ENCODE assay signal across 1 cellular context in the genomic region with DNA sequence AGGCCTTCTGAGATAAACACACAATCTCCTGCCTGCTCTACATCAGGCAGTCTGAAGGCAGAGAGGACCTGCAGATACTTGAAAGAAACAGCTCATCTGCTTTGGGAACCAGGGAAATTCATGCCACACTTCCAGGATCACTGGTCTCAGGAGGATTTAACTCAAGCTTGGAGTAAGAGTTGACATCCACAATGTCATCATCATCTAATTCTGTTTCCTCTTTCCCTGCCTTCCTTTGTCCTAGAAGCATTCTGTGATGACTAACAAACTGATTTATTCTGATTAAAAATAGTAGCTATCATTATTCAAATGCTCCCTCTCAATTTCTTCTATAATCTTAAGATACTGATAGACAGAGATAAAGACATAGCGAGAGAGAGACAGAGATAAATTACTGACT.
TF ChIP-seq lines count a peak whose summit lies in the region.

No MANE protein-coding gene starts in this region.

TF ChIP-seq in H1, 55 proteins besides CTCF, POLR2A, EP300 and RAD21:
- TF ChIP-seq JUND (IDR thresholded peaks at IDR 0.05; ENCODE audit: low read length): no peak
- TF ChIP-seq E2F6 (IDR thresholded peaks at IDR 0.05): no peak
- no peak for TF ChIP-seq SRF (IDR thresholded peaks at IDR 0.05; ENCODE audit: low read depth, low read length)
- TF ChIP-seq POLR2AphosphoS5 (IDR thresholded peaks at IDR 0.05; ENCODE audit: low read depth, low read length): no peak
- TF ChIP-seq BCL11A (IDR thresholded peaks at IDR 0.05; ENCODE audit: low read depth in 2 of 2, low read length in 2 of 2): no peak
- no peak for TF ChIP-seq GTF2F1 (IDR thresholded peaks at IDR 0.05; ENCODE audit: borderline replicate concordance, low read depth, low read length)
- no peak for TF ChIP-seq BACH1 (IDR thresholded peaks at IDR 0.05; ENCODE audit: low read length)
- TF ChIP-seq KDM1A (IDR thresholded peaks at IDR 0.05; ENCODE audit: borderline replicate concordance, low read length): no peak
- no peak for TF ChIP-seq TCF12 (IDR thresholded peaks at IDR 0.05; ENCODE audit: low read depth, low read length)
- TF ChIP-seq, protein P1, sequence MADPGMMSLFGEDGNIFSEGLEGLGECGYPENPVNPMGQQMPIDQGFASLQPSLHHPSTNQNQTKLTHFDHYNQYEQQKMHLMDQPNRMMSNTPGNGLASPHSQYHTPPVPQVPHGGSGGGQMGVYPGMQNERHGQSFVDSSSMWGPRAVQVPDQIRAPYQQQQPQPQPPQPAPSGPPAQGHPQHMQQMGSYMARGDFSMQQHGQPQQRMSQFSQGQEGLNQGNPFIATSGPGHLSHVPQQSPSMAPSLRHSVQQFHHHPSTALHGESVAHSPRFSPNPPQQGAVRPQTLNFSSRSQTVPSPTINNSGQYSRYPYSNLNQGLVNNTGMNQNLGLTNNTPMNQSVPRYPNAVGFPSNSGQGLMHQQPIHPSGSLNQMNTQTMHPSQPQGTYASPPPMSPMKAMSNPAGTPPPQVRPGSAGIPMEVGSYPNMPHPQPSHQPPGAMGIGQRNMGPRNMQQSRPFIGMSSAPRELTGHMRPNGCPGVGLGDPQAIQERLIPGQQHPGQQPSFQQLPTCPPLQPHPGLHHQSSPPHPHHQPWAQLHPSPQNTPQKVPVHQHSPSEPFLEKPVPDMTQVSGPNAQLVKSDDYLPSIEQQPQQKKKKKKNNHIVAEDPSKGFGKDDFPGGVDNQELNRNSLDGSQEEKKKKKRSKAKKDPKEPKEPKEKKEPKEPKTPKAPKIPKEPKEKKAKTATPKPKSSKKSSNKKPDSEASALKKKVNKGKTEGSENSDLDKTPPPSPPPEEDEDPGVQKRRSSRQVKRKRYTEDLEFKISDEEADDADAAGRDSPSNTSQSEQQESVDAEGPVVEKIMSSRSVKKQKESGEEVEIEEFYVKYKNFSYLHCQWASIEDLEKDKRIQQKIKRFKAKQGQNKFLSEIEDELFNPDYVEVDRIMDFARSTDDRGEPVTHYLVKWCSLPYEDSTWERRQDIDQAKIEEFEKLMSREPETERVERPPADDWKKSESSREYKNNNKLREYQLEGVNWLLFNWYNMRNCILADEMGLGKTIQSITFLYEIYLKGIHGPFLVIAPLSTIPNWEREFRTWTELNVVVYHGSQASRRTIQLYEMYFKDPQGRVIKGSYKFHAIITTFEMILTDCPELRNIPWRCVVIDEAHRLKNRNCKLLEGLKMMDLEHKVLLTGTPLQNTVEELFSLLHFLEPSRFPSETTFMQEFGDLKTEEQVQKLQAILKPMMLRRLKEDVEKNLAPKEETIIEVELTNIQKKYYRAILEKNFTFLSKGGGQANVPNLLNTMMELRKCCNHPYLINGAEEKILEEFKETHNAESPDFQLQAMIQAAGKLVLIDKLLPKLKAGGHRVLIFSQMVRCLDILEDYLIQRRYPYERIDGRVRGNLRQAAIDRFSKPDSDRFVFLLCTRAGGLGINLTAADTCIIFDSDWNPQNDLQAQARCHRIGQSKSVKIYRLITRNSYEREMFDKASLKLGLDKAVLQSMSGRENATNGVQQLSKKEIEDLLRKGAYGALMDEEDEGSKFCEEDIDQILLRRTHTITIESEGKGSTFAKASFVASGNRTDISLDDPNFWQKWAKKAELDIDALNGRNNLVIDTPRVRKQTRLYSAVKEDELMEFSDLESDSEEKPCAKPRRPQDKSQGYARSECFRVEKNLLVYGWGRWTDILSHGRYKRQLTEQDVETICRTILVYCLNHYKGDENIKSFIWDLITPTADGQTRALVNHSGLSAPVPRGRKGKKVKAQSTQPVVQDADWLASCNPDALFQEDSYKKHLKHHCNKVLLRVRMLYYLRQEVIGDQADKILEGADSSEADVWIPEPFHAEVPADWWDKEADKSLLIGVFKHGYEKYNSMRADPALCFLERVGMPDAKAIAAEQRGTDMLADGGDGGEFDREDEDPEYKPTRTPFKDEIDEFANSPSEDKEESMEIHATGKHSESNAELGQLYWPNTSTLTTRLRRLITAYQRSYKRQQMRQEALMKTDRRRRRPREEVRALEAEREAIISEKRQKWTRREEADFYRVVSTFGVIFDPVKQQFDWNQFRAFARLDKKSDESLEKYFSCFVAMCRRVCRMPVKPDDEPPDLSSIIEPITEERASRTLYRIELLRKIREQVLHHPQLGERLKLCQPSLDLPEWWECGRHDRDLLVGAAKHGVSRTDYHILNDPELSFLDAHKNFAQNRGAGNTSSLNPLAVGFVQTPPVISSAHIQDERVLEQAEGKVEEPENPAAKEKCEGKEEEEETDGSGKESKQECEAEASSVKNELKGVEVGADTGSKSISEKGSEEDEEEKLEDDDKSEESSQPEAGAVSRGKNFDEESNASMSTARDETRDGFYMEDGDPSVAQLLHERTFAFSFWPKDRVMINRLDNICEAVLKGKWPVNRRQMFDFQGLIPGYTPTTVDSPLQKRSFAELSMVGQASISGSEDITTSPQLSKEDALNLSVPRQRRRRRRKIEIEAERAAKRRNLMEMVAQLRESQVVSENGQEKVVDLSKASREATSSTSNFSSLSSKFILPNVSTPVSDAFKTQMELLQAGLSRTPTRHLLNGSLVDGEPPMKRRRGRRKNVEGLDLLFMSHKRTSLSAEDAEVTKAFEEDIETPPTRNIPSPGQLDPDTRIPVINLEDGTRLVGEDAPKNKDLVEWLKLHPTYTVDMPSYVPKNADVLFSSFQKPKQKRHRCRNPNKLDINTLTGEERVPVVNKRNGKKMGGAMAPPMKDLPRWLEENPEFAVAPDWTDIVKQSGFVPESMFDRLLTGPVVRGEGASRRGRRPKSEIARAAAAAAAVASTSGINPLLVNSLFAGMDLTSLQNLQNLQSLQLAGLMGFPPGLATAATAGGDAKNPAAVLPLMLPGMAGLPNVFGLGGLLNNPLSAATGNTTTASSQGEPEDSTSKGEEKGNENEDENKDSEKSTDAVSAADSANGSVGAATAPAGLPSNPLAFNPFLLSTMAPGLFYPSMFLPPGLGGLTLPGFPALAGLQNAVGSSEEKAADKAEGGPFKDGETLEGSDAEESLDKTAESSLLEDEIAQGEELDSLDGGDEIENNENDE (IDR thresholded peaks at IDR 0.05; ENCODE audit: insufficient replicate concordance, low read length): no peak
- no peak for TF ChIP-seq MAFK (IDR thresholded peaks at IDR 0.05; ENCODE audit: low read depth, low read length)
- TF ChIP-seq RBBP5 (IDR thresholded peaks at IDR 0.05; ENCODE audit: borderline replicate concordance, low read depth, low read length): no peak
- no peak for TF ChIP-seq NANOG (IDR thresholded peaks at IDR 0.05; ENCODE audit: insufficient read depth, low read depth, low read length, poor library complexity, severe bottlenecking)
